8 cellular contexts compared by ENCODE assay signal in genomic region chr9:134325813-134326753, GRCh38. TPM values are rescaled to one million over a fixed set of nuclear protein-coding genes. Genes with fewer than 3 reads are reported as not detected.
DNase-seq lines count a peak whose midpoint lies in the region; ATAC-seq and TF ChIP-seq lines count a peak whose summit lies in the region.

Gene RXRA (plus strand): TSS chr9:134326455. CDS start chr9:134326632, 177 bp downstream.

- H3K27ac ChIP-seq in right cardiac atrium (ENCODE audit: low read length) (peak within 1 kb of the TSS; percentile 90), psoas muscle (peak within 1 kb of the TSS; percentile 98)

- H3K27me3 ChIP-seq in right cardiac atrium (ENCODE audit: control insufficient read depth, insufficient read depth) (no peaks in the 10 kb centered on the region), psoas muscle (ENCODE audit: insufficient read depth in 3 of 3, low read length in 2 of 3) (no peaks in the 10 kb centered on the region)

- H3K36me3 ChIP-seq in psoas muscle (ENCODE audit: insufficient read depth in 1 of 2, low read depth in 1 of 2) = no peaks in the 10 kb centered on the region

- no peaks in the 10 kb centered on the region for H3K9me3 ChIP-seq in right cardiac atrium (ENCODE audit: control insufficient read depth, low read length)
- H3K9me3 ChIP-seq in psoas muscle = no peaks in the 10 kb centered on the region

- peak; percentile 67 to 71 for ATAC-seq in right cardiac atrium
- peak; percentile 54 to 58 (median 56) for ATAC-seq in psoas muscle
- ATAC-seq in GM18520 (IDR thresholded peaks at IDR 0.05; ENCODE audit: unreplicated experiment) = no peak
- no peak for ATAC-seq in HG02610 (IDR thresholded peaks at IDR 0.05; ENCODE audit: unreplicated experiment)

- H3K4me1 ChIP-seq in right cardiac atrium (ENCODE audit: control insufficient read depth, insufficient read depth, low read length) (peaks cover 19% of the 10 kb centered on the region), psoas muscle (peaks cover 39% of the 10 kb centered on the region)

- DNase-seq in EL (peak; percentile 84), LHCN-M2 (ENCODE audit: low read depth) (peak; percentile 79), T-helper 2 cell (peak; percentile 31 to 71 (median 64)), astrocyte of the hippocampus (ENCODE audit: low read depth, low spot score) (peak; percentile 91), right cardiac atrium (peak; percentile 90 to 96 (median 95)), psoas muscle (peak; percentile 90 to 95)

- under 1% methylated on average over 139 of the region's 164 CpGs for WGBS in right cardiac atrium
- WGBS in psoas muscle, 3 donors = 0 to 1% (median 0%) methylated on average over 20 to 155 of the region's 164 CpGs

- H3K4me3 ChIP-seq in right cardiac atrium (ENCODE audit: low read length) (peak within 1 kb of the TSS; percentile 94), psoas muscle (peak within 1 kb of the TSS; percentile 92)

- TF ChIP-seq CTCF in psoas muscle (IDR thresholded peaks at IDR 0.05) = no peak

- intact Hi-C loops in right cardiac atrium (cut with DNase I) (loop anchor here in 3 of 4 donors (2.0 to 10.0 kb wide), 3 partner anchors 111 to 151 kb away; no protein-coding TSS in a partner anchor), psoas muscle (cut with DNase I) (loop anchor here (2.0 to 5.0 kb wide), 2 partner anchors 81 to 154 kb away; no protein-coding TSS in a partner anchor)

RNA-seq across cellular contexts. Expression of gene RXRA, which starts in this region (rescaled TPM):
- total RNA-seq in LHCN-M2 (2014; rRNA removed) = 19.1 and 20.4 TPM in 2 replicates
- polyA plus RNA-seq in LHCN-M2 (2012) = 20.9 TPM
- 10 to 100 TPM; 48.1 to 72.3 (median 61.7) TPM for total RNA-seq in right cardiac atrium
- 66.0 TPM for polyA plus RNA-seq in right cardiac atrium
- 100 to 1,000 TPM in 3 of 4 donors, 10 to 100 TPM in 1; 84.3 to 192 (median 147) TPM for total RNA-seq in psoas muscle
- polyA plus RNA-seq in psoas muscle = 100 to 1,000 TPM in 1 of 3 donors, 10 to 100 TPM in 2; 37.7 to 156 (median 76.4) TPM

Comparison
In these comparisons a context has a peak if more than half of its experiments do, and no peak if none do; other contexts are left out.
1. ATAC-seq: peak in right cardiac atrium (2 of 2) and psoas muscle (4 of 4); none in GM18520 (single experiment) and HG02610 (single experiment).
2. Peak in every context shown above with its lines, with median percentiles within 50 percentile points of each other: DNase-seq.